Comparison of ENCODE assay signal across 1 cellular context in the genomic region with DNA sequence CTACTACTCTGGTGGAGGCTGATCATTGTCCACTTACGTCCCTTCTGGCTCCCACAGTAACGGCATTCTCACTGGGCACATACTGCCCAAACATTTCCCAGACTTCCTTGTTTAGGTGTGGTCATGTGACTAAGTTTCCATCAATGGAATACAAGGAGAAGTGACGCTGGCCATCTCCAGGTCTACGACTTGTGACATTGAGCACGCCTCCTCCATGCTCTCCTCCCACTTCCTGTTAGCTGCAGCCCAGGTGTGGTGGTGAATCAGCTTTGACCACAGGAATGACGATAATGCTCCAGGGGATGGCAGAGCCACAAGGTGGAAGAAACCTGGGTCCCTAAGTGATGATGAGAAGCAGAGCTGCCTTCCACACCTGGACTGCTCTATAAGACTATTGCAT.
TF ChIP-seq lines count a peak whose summit lies in the region.

No MANE protein-coding gene starts in this region.

TF ChIP-seq in K562, 482 proteins besides CTCF, POLR2A, EP300 and RAD21:
- TF ChIP-seq, protein P1, sequence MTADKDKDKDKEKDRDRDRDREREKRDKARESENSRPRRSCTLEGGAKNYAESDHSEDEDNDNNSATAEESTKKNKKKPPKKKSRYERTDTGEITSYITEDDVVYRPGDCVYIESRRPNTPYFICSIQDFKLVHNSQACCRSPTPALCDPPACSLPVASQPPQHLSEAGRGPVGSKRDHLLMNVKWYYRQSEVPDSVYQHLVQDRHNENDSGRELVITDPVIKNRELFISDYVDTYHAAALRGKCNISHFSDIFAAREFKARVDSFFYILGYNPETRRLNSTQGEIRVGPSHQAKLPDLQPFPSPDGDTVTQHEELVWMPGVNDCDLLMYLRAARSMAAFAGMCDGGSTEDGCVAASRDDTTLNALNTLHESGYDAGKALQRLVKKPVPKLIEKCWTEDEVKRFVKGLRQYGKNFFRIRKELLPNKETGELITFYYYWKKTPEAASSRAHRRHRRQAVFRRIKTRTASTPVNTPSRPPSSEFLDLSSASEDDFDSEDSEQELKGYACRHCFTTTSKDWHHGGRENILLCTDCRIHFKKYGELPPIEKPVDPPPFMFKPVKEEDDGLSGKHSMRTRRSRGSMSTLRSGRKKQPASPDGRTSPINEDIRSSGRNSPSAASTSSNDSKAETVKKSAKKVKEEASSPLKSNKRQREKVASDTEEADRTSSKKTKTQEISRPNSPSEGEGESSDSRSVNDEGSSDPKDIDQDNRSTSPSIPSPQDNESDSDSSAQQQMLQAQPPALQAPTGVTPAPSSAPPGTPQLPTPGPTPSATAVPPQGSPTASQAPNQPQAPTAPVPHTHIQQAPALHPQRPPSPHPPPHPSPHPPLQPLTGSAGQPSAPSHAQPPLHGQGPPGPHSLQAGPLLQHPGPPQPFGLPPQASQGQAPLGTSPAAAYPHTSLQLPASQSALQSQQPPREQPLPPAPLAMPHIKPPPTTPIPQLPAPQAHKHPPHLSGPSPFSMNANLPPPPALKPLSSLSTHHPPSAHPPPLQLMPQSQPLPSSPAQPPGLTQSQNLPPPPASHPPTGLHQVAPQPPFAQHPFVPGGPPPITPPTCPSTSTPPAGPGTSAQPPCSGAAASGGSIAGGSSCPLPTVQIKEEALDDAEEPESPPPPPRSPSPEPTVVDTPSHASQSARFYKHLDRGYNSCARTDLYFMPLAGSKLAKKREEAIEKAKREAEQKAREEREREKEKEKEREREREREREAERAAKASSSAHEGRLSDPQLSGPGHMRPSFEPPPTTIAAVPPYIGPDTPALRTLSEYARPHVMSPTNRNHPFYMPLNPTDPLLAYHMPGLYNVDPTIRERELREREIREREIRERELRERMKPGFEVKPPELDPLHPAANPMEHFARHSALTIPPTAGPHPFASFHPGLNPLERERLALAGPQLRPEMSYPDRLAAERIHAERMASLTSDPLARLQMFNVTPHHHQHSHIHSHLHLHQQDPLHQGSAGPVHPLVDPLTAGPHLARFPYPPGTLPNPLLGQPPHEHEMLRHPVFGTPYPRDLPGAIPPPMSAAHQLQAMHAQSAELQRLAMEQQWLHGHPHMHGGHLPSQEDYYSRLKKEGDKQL (CRISPR knock-in tag; IDR thresholded peaks at IDR 0.05; ENCODE audit: borderline replicate concordance): no peak
- TF ChIP-seq, protein P2, sequence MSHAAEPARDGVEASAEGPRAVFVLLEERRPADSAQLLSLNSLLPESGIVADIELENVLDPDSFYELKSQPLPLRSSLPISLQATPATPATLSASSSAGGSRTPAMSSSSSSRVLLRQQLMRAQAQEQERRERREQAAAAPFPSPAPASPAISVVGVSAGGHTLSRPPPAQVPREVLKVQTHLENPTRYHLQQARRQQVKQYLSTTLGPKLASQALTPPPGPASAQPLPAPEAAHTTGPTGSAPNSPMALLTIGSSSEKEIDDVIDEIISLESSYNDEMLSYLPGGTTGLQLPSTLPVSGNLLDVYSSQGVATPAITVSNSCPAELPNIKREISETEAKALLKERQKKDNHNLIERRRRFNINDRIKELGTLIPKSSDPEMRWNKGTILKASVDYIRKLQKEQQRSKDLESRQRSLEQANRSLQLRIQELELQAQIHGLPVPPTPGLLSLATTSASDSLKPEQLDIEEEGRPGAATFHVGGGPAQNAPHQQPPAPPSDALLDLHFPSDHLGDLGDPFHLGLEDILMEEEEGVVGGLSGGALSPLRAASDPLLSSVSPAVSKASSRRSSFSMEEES (CRISPR knock-in tag; IDR thresholded peaks at IDR 0.05): peak; percentile 58
